In the genomic region with DNA sequence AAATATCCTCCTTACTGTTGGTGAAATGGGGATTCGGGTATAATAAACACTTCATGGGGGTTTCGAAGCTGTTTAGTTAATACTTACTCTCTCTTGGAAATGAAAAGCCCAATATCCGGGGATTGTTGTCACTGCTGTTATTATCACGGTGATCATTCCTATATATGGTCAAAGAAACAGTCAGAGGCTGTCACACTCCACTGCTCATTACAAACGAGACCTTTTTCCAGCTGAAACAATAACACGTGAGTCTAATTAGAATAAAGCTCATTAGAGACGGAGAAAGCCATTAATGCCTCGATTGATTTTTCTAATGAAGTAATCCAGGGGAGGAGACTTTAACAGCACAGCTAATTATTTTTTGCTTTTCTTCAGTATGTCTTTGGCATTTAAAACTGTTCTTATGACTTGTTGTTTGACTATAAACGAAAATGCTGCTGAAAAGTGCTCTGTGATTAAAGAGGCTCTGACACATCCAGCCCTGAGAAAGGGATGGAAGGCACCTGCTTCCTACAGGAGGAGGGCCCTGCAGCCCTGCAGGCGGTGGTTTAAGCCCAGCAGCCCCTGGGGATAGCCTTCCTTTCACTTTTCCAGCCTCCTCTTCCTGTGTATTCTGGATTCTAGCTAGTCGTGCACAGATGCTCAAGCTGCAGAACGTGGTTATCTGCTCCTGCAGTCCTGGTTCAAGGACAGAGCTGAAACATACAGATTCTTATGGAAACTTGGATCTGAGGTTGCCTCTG, we compare ENCODE assay signal across 11 cellular contexts.
DNase-seq lines count a peak whose midpoint lies in the region; FAIRE-seq and TF ChIP-seq lines count a peak whose summit lies in the region.
"Had no signal": no experiment of that assay in that cellular context is flagged by ENCODE, and none has a peak within 500 bp of the region (broad histone marks: within the 10 kb centered on the region; RNA-seq: fewer than 3 reads in every experiment).

No MANE protein-coding gene starts in this region.

- DNase-seq in NCI-H82 (lab: John Stamatoyannopoulos, UW) (peak; percentile 91), fibroblast of lung (ENCODE audit: low read depth in 2 of 2) (peak in 1 of 2 donors; percentile 45), retinal pigment epithelial cell (ENCODE audit: low read depth) (peak; percentile 29), GM19239 (ENCODE audit: insufficient read length, low spot score) (no peak), AG08395 (ENCODE audit: low spot score) (no peak), DMS 273 (lab: John Stamatoyannopoulos, UW; ENCODE audit: unreplicated experiment) (no peak)
- no peak for DNase-seq in CD8-positive, alpha-beta memory T cell
- DNase-seq: activated CD4-positive, alpha-beta T cell treated with anti-CD3 and anti-CD28 coated beads, Interleukin-2, amount 10 ng/mL, durations not matched to agents 7 days and 5 days; activated naive CD8-positive, alpha-beta T cell treated with anti-CD3 and anti-CD28 coated beads, Interleukin-2, amount 10 ng/mL, durations not matched to agents 7 days and 5 days; stimulated activated CD4-positive, alpha-beta T cell treated with anti-CD3 and anti-CD28 coated beads, Interleukin-2, amount 100 ng/mL, for 48 hours had no signal

- H3K4me1 ChIP-seq in HEK293 (ENCODE audit: control insufficient read depth, insufficient read depth, low read length) (peaks cover 4% of the 10 kb centered on the region; the same call in 1 of the 2 replicates), fibroblast of lung (ENCODE audit: control insufficient read depth, extremely low read depth, insufficient read depth, low read length) (no peaks in the 10 kb centered on the region)
- no peaks in the 10 kb centered on the region for H3K4me1 ChIP-seq in CD8-positive, alpha-beta memory T cell (ENCODE audit: insufficient read depth, low read length)

- H3K27me3 ChIP-seq in fibroblast of lung (ENCODE audit: control insufficient read depth, insufficient read depth, low read length) = no peaks in the 10 kb centered on the region
- no peaks in the 10 kb centered on the region for H3K27me3 ChIP-seq in CD8-positive, alpha-beta memory T cell (ENCODE audit: insufficient read depth, low read length, poor library complexity, severe bottlenecking)

- POLR2A ChIA-PET in HEK293 (lab: Yijun Ruan, JAX) = no interaction called here
- POLR2A ChIA-PET in CD8-positive, alpha-beta memory T cell (lab: Charles Lee) = no interaction called here

- H3K4me3 Mint-ChIP-seq in CD8-positive, alpha-beta memory T cell = no peak overlapping the region
- H3K4me3 Mint-ChIP-seq: activated CD4-positive, alpha-beta T cell treated with anti-CD3 and anti-CD28 coated beads, Interleukin-2, amount 10 ng/mL, durations not matched to agents 7 days and 5 days; activated naive CD8-positive, alpha-beta T cell treated with anti-CD3 and anti-CD28 coated beads, Interleukin-2, amount 10 ng/mL, durations not matched to agents 7 days and 5 days had no signal

- H3K79me2 ChIP-seq in fibroblast of lung (ENCODE audit: control insufficient read depth, insufficient read depth, low read length) = no peaks in the 10 kb centered on the region

- H3K9ac ChIP-seq in fibroblast of lung (ENCODE audit: insufficient read depth, low read length) = no peak overlapping the region

- no peaks in the 10 kb centered on the region for H4K20me1 ChIP-seq in fibroblast of lung (ENCODE audit: control insufficient read depth, extremely low read depth, insufficient read depth, low read length)

- H2AFZ ChIP-seq in fibroblast of lung (ENCODE audit: low read length) = no peak overlapping the region

- CTCF ChIA-PET in HEK293 (lab: Yijun Ruan, JAX) = interaction anchor here (0.6 kb wide), 2 partner anchors 534 to 821 kb away, joined by 3 to 6 read pairs; no protein-coding TSS in a partner anchor
- CTCF ChIA-PET in CD8-positive, alpha-beta memory T cell (lab: Charles Lee) = no interaction called here

- H3K36me3 ChIP-seq in HEK293 (ENCODE audit: control insufficient read depth in 2 of 2, insufficient read depth in 1 of 2, low read length in 2 of 2) (no peaks in the 10 kb centered on the region), fibroblast of lung (ENCODE audit: control insufficient read depth, insufficient read depth, low read length) (no peaks in the 10 kb centered on the region)
- no peaks in the 10 kb centered on the region for H3K36me3 ChIP-seq in CD8-positive, alpha-beta memory T cell (ENCODE audit: insufficient read depth, low read length)

- H3K4me1 Mint-ChIP-seq in CD8-positive, alpha-beta memory T cell = no peaks in the 10 kb centered on the region
- H3K4me1 Mint-ChIP-seq: activated CD4-positive, alpha-beta T cell treated with anti-CD3 and anti-CD28 coated beads, Interleukin-2, amount 10 ng/mL, durations not matched to agents 7 days and 5 days; activated naive CD8-positive, alpha-beta T cell treated with anti-CD3 and anti-CD28 coated beads, Interleukin-2, amount 10 ng/mL, durations not matched to agents 7 days and 5 days had no signal

- H3K9me3 ChIP-seq in HEK293 (ENCODE audit: control insufficient read depth, insufficient read depth, low read depth, low read length) (no peaks in the 10 kb centered on the region), fibroblast of lung (ENCODE audit: control insufficient read depth, insufficient read depth, low read depth, low read length) (no peaks in the 10 kb centered on the region)
- H3K9me3 ChIP-seq in CD8-positive, alpha-beta memory T cell (ENCODE audit: low read length) = no peaks in the 10 kb centered on the region

- no peak for FAIRE-seq in GM19239 (lab: Jason Lieb, UNC)

- no peak for TF ChIP-seq CTCF in HEK293 (tag by site-specific recombination; IDR thresholded peaks at IDR 0.05)
- TF ChIP-seq CTCF in fibroblast of lung (conservative IDR thresholded peaks at IDR 0.05 in 1 of 2, IDR thresholded peaks at IDR 0.05 in 1 of 2; ENCODE audit: low read depth in 1 of 2, low read length in 2 of 2) = no peak
- TF ChIP-seq CTCF in retinal pigment epithelial cell (conservative IDR thresholded peaks at IDR 0.05; ENCODE audit: low read depth, low read length) = no peak

- peaks cover 0 to 7% of the 10 kb centered on the region in 2 donors for H3K27me3 Mint-ChIP-seq in CD8-positive, alpha-beta memory T cell
- H3K27me3 Mint-ChIP-seq: activated CD4-positive, alpha-beta T cell treated with anti-CD3 and anti-CD28 coated beads, Interleukin-2, amount 10 ng/mL, durations not matched to agents 7 days and 5 days had no signal

- H3K36me3 Mint-ChIP-seq in CD8-positive, alpha-beta memory T cell = no peaks in the 10 kb centered on the region
- H3K36me3 Mint-ChIP-seq: activated naive CD8-positive, alpha-beta T cell treated with anti-CD3 and anti-CD28 coated beads, Interleukin-2, amount 10 ng/mL, durations not matched to agents 7 days and 5 days had no signal

- H3K4me3 ChIP-seq in HEK293 (ENCODE audit: low read depth, low read length) (no peak overlapping the region), fibroblast of lung (replicated peaks in 1 of 4; ENCODE audit: control extremely low read depth in 1 of 4, insufficient read depth in 1 of 4, low read depth in 3 of 4, low read length in 4 of 4) (no peak overlapping the region), retinal pigment epithelial cell (ENCODE audit: low read length) (peak overlapping the region; percentile 14)
- no peak overlapping the region for H3K4me3 ChIP-seq in CD8-positive, alpha-beta memory T cell (ENCODE audit: low read length)

- no peak overlapping the region for H3K27ac Mint-ChIP-seq in CD8-positive, alpha-beta memory T cell
- H3K27ac Mint-ChIP-seq: activated CD4-positive, alpha-beta T cell treated with anti-CD3 and anti-CD28 coated beads, Interleukin-2, amount 10 ng/mL, durations not matched to agents 7 days and 5 days; activated naive CD8-positive, alpha-beta T cell treated with anti-CD3 and anti-CD28 coated beads, Interleukin-2, amount 10 ng/mL, durations not matched to agents 7 days and 5 days had no signal

- no peaks in the 10 kb centered on the region for H3K9me3 Mint-ChIP-seq in CD8-positive, alpha-beta memory T cell
- H3K9me3 Mint-ChIP-seq: activated CD4-positive, alpha-beta T cell treated with anti-CD3 and anti-CD28 coated beads, Interleukin-2, amount 10 ng/mL, durations not matched to agents 7 days and 5 days; activated naive CD8-positive, alpha-beta T cell treated with anti-CD3 and anti-CD28 coated beads, Interleukin-2, amount 10 ng/mL, durations not matched to agents 7 days and 5 days had no signal

- H3K4me2 ChIP-seq in fibroblast of lung (ENCODE audit: extremely low read depth, insufficient read depth, low read length) = peak overlapping the region; percentile 9

- H3K27ac ChIP-seq in HEK293 (ENCODE audit: extremely low read depth, low read depth, low read length) = no peak overlapping the region; the same call in 1 of the 2 replicates
- H3K27ac ChIP-seq in fibroblast of lung (ENCODE audit: insufficient read depth, low read length) = no peak overlapping the region
- no peak overlapping the region for H3K27ac ChIP-seq in CD8-positive, alpha-beta memory T cell (ENCODE audit: low read depth, low read length)

TF ChIP-seq in HEK293, 187 proteins besides CTCF, POLR2A, EP300 and RAD21 (continues in another document):
- TF ChIP-seq SCRT1 (tag by site-specific recombination; IDR thresholded peaks at IDR 0.05; ENCODE audit: borderline replicate concordance) = no peak
- TF ChIP-seq ZFP41 (tag by site-specific recombination; IDR thresholded peaks at IDR 0.05; ENCODE audit: borderline replicate concordance) = no peak
- TF ChIP-seq ZNF549 (tag by site-specific recombination; IDR thresholded peaks at IDR 0.05) = no peak
- no peak for TF ChIP-seq ZNF157 (tag by site-specific recombination; IDR thresholded peaks at IDR 0.05)
- no peak for TF ChIP-seq ZNF621 (tag by site-specific recombination; IDR thresholded peaks at IDR 0.05)
- TF ChIP-seq YY1 (tag by site-specific recombination; IDR thresholded peaks at IDR 0.05) = no peak
- TF ChIP-seq ZBTB8A (tag by site-specific recombination; IDR thresholded peaks at IDR 0.05) = peak; percentile 51
- TF ChIP-seq SETDB1 (IDR thresholded peaks at IDR 0.05; ENCODE audit: insufficient read length, low read length) = no peak
- TF ChIP-seq, protein P1, sequence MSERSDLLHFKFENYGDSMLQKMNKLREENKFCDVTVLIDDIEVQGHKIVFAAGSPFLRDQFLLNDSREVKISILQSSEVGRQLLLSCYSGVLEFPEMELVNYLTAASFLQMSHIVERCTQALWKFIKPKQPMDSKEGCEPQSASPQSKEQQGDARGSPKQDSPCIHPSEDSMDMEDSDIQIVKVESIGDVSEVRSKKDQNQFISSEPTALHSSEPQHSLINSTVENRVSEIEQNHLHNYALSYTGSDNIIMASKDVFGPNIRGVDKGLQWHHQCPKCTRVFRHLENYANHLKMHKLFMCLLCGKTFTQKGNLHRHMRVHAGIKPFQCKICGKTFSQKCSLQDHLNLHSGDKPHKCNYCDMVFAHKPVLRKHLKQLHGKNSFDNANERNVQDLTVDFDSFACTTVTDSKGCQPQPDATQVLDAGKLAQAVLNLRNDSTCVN (tag by site-specific recombination; optimal IDR thresholded peaks at IDR 0.05) = no peak
- no peak for TF ChIP-seq ZNF221 (tag by site-specific recombination; IDR thresholded peaks at IDR 0.05; ENCODE audit: borderline replicate concordance)
- TF ChIP-seq MZF1 (tag by site-specific recombination; IDR thresholded peaks at IDR 0.05; ENCODE audit: borderline replicate concordance) = 0 out of 2 replicates have a peak, but pooled peaks have one; percentile 17

Comparison
In these comparisons a context has a peak if more than half of its experiments do, and no peak if none do; other contexts are left out.
1. DNase-seq: peak in NCI-H82 (single experiment) and retinal pigment epithelial cell (single experiment); none in GM19239 (single experiment), AG08395 (single experiment), CD8-positive, alpha-beta memory T cell (0 of 5) and DMS 273 (single experiment).